ENCODE assay signal across 20 cellular contexts in genomic region chr7:25289522-25289921, GRCh38.
DNase-seq lines count a peak whose midpoint lies in the region; ATAC-seq and TF ChIP-seq lines count a peak whose summit lies in the region.
"Had no signal": no experiment of that assay in that cellular context is flagged by ENCODE, and none has a peak within 500 bp of the region (broad histone marks: within the 10 kb centered on the region; RNA-seq: fewer than 3 reads in every experiment).

No MANE protein-coding gene starts in this region.

- ATAC-seq in GM19328 (IDR thresholded peaks at IDR 0.05; ENCODE audit: unreplicated experiment) (no peak), GM21825 (IDR thresholded peaks at IDR 0.05; ENCODE audit: unreplicated experiment) (no peak)

- no peak overlapping the region for H3K27ac Mint-ChIP-seq in activated naive CD8-positive, alpha-beta T cell treated with anti-CD3 and anti-CD28 coated beads for 36 hours
- H3K27ac Mint-ChIP-seq: CD4-positive, alpha-beta T cell had no signal

- H3K9me3 ChIP-seq in esophagus muscularis mucosa, result no peaks in the 10 kb centered on the region
- H3K9me3 ChIP-seq: Peyer's patch, SJCRH30 had no signal

- no peaks in the 10 kb centered on the region for H3K36me3 Mint-ChIP-seq in activated naive CD8-positive, alpha-beta T cell treated with anti-CD3 and anti-CD28 coated beads for 36 hours
- H3K36me3 Mint-ChIP-seq: IgD-negative memory B cell had no signal

- no peak overlapping the region for H3K4me3 ChIP-seq in esophagus muscularis mucosa
- H3K4me3 ChIP-seq: BLaER1, Peyer's patch, SJCRH30 had no signal

- peak overlapping the region; percentile 26 to 64 (median 44) for H3K27ac ChIP-seq in esophagus muscularis mucosa (replicated peaks in 1 of 4)
- H3K27ac ChIP-seq: BLaER1, Peyer's patch, SJCRH30 had no signal

- no peaks in the 10 kb centered on the region for H3K36me3 ChIP-seq in esophagus muscularis mucosa
- H3K36me3 ChIP-seq: BLaER1, Peyer's patch, SJCRH30 had no signal

- H3K9me3 Mint-ChIP-seq in activated naive CD8-positive, alpha-beta T cell treated with anti-CD3 and anti-CD28 coated beads for 36 hours, result no peaks in the 10 kb centered on the region
- H3K9me3 Mint-ChIP-seq: CD4-positive, alpha-beta T cell; IgD-negative memory B cell had no signal

- H3K27me3 Mint-ChIP-seq in activated naive CD8-positive, alpha-beta T cell treated with anti-CD3 and anti-CD28 coated beads for 36 hours, result no peaks in the 10 kb centered on the region

- no peaks in the 10 kb centered on the region for H3K27me3 ChIP-seq in esophagus muscularis mucosa
- H3K27me3 ChIP-seq: BLaER1, Peyer's patch, SJCRH30 had no signal

- intact Hi-C loops in esophagus muscularis mucosa (cut with DNase I), result no loop called here

- 27% methylated on average over 1 of the region's 1 CpG for WGBS in esophagus muscularis mucosa

- H3K4me3 Mint-ChIP-seq in activated naive CD8-positive, alpha-beta T cell treated with anti-CD3 and anti-CD28 coated beads for 36 hours, result no peak overlapping the region
- H3K4me3 Mint-ChIP-seq: CD4-positive, alpha-beta T cell; IgD-negative memory B cell had no signal

- DNase-seq in G401 (ENCODE audit: low spot score) (peak; percentile 94), NCI-H446 treated with DMSO at 0.1 percent for 48 hours (lab: John Stamatoyannopoulos, UW) (peak; percentile 74), esophagus muscularis mucosa (ENCODE audit: extremely low spot score) (no peak), pons (ENCODE audit: low spot score) (peak; percentile 9)
- no peak for DNase-seq in activated naive CD8-positive, alpha-beta T cell treated with anti-CD3 and anti-CD28 coated beads for 36 hours
- DNase-seq: CD4-positive, alpha-beta T cell; COR-L47; H7; NCI-H1436; NCI-H187 treated with DMSO at 0.1 percent for 48 hours; NCI-H2107; NCI-H510A; NCI-H748 treated with DMSO at 0.1 percent for 48 hours; Peyer's patch; SJCRH30; T-helper 1 cell had no signal

- no peaks in the 10 kb centered on the region for H3K4me1 Mint-ChIP-seq in activated naive CD8-positive, alpha-beta T cell treated with anti-CD3 and anti-CD28 coated beads for 36 hours
- H3K4me1 Mint-ChIP-seq: IgD-negative memory B cell had no signal

- TF ChIP-seq EP300 in esophagus muscularis mucosa (IDR thresholded peaks at IDR 0.05), result no peak

- in situ Hi-C loops in G401 (cut with HindIII; ENCODE audit: low sequenced_read_pairs), result no loop called here

- H3K4me1 ChIP-seq in esophagus muscularis mucosa, result peaks cover 0 to 24% (median 21%) of the 10 kb centered on the region in 4 donors
- H3K4me1 ChIP-seq: BLaER1, Peyer's patch had no signal

- no peak for TF ChIP-seq POLR2A in esophagus muscularis mucosa (IDR thresholded peaks at IDR 0.05; ENCODE audit: low read depth)

- TF ChIP-seq CTCF in esophagus muscularis mucosa (IDR thresholded peaks at IDR 0.05), result no peak

Comparison
In these comparisons a context has a peak if more than half of its experiments do, and no peak if none do; other contexts are left out.
1. DNase-seq: peak in G401 (single experiment), NCI-H446 treated with DMSO at 0.1 percent for 48 hours (single experiment) and pons (single experiment); none in esophagus muscularis mucosa (single experiment) and activated naive CD8-positive, alpha-beta T cell treated with anti-CD3 and anti-CD28 coated beads for 36 hours (single experiment).